In genomic region chr4:77465271-77465670, GRCh38 we compare ENCODE assay signal across 9 cellular contexts.
DNase-seq lines count a peak whose midpoint lies in the region; ATAC-seq, FAIRE-seq and TF ChIP-seq lines count a peak whose summit lies in the region.
"Had no signal": no experiment of that assay in that cellular context is flagged by ENCODE, and none has a peak within 500 bp of the region (broad histone marks: within the 10 kb centered on the region; RNA-seq: fewer than 3 reads in every experiment).

No MANE protein-coding gene starts in this region.

- no peaks in the 10 kb centered on the region for H4K20me1 ChIP-seq in Karpas-422 (ENCODE audit: insufficient read depth, low read depth, low read length)

- H3K4me3 ChIP-seq in Peyer's patch, result no peak overlapping the region
- no peak overlapping the region for H3K4me3 ChIP-seq in iPS DF 6.9 (ENCODE audit: low read length)
- no peak overlapping the region for H3K4me3 ChIP-seq in testis
- no peak overlapping the region for H3K4me3 ChIP-seq in Karpas-422 (ENCODE audit: low read length)
- H3K4me3 ChIP-seq: SK-N-MC had no signal

- H2AFZ ChIP-seq in Karpas-422 (ENCODE audit: low read length), result no peak overlapping the region

- peaks cover 3 to 17% of the 10 kb centered on the region in 2 donors for H3K9me3 Mint-ChIP-seq in activated naive CD4-positive, alpha-beta T cell treated with anti-CD3 and anti-CD28 coated beads, Interleukin-2, amount 50 U/mL, for 72 hours

- H3K36me3 Mint-ChIP-seq in activated naive CD4-positive, alpha-beta T cell treated with anti-CD3 and anti-CD28 coated beads, Interleukin-2, amount 50 U/mL, for 72 hours, result peaks cover 8 to 30% of the 10 kb centered on the region in 2 donors

- no peaks in the 10 kb centered on the region for H3K36me3 ChIP-seq in Peyer's patch
- no peaks in the 10 kb centered on the region for H3K36me3 ChIP-seq in iPS DF 6.9 (ENCODE audit: control insufficient read depth, insufficient read depth, low read length)
- H3K36me3 ChIP-seq in testis (ENCODE audit: low read depth, missing control alignments), result no peaks in the 10 kb centered on the region
- H3K36me3 ChIP-seq in Karpas-422 (ENCODE audit: insufficient read depth, low read length), result no peaks in the 10 kb centered on the region

- H3K27ac ChIP-seq in Peyer's patch (no peak overlapping the region), iPS DF 6.9 (ENCODE audit: low read length) (no peak overlapping the region), testis (no peak overlapping the region), Karpas-422 (ENCODE audit: low read length) (no peak overlapping the region)
- H3K27ac ChIP-seq: SK-N-MC had no signal

- no peaks in the 10 kb centered on the region for H3K79me2 ChIP-seq in Karpas-422 (ENCODE audit: low read length)

- no CpG with 5 or more reads among the region's 2 CpGs for WGBS in iPS DF 6.9 (ENCODE audit: insufficient coverage, insufficient read length)
- WGBS in testis, 2 donors, result 91 to 94% methylated on average over 2 of the region's 2 CpGs

- DNase-seq in activated naive CD4-positive, alpha-beta T cell treated with anti-CD3 and anti-CD28 coated beads, Interleukin-2, amount 50 U/mL, for 72 hours (ENCODE audit: low spot score in 2 of 2), result peak in 1 of 2 donors; percentile 48
- no peak for DNase-seq in activated naive CD4-positive, alpha-beta T cell (lab: John Stamatoyannopoulos, UW)
- DNase-seq in Peyer's patch (peak in 2 of 3 donors; percentile 51 to 58), iPS DF 6.9 (ENCODE audit: low read depth, low spot score) (peak; percentile 29), testis (peak; percentile 66), NOMO-1 treated with DMSO at 0.1 percent for 48 hours (lab: John Stamatoyannopoulos, UW; ENCODE audit: unreplicated experiment) (no peak), urothelium cell line (ENCODE audit: low spot score) (no peak), Karpas-422 (no peak)

- H3K9ac ChIP-seq in Karpas-422 (ENCODE audit: low read length), result no peak overlapping the region

- H3K9me3 ChIP-seq in Peyer's patch (peaks cover 0 to 4% (median 0%) of the 10 kb centered on the region in 4 donors), iPS DF 6.9 (ENCODE audit: control insufficient read depth, insufficient read depth, low read length) (peaks cover 3% of the 10 kb centered on the region; the same call in 1 of the 2 replicates), testis (no peaks in the 10 kb centered on the region), Karpas-422 (ENCODE audit: low read length) (no peaks in the 10 kb centered on the region)

- peak overlapping the region in 1 of 2 donors; percentile 40 for H3K27ac Mint-ChIP-seq in activated naive CD4-positive, alpha-beta T cell treated with anti-CD3 and anti-CD28 coated beads, Interleukin-2, amount 50 U/mL, for 72 hours

- no peak for FAIRE-seq in urothelium cell line (lab: Jason Lieb, UNC)

- intact Hi-C loops in testis (cut with DNase I; ENCODE audit: low total_unique reads), result no loop called here

- TF ChIP-seq POLR2A in Peyer's patch (IDR thresholded peaks at IDR 0.05) (no peak), testis (IDR thresholded peaks at IDR 0.05) (no peak)

- H3K9me2 ChIP-seq in Karpas-422 (replicated peaks; ENCODE audit: insufficient read depth, low read length), result no peaks in the 10 kb centered on the region

- no peaks in the 10 kb centered on the region for H3K27me3 ChIP-seq in Peyer's patch
- no peaks in the 10 kb centered on the region for H3K27me3 ChIP-seq in iPS DF 6.9 (ENCODE audit: control insufficient read depth, insufficient read depth, low read length)
- no peaks in the 10 kb centered on the region for H3K27me3 ChIP-seq in testis
- H3K27me3 ChIP-seq in Karpas-422 (ENCODE audit: low read length), result no peaks in the 10 kb centered on the region

- peak; percentile 56 to 72 for ATAC-seq in activated naive CD4-positive, alpha-beta T cell treated with anti-CD3 and anti-CD28 coated beads, Interleukin-2, amount 50 U/mL, for 72 hours

- H3K4me1 ChIP-seq in Peyer's patch (no peaks in the 10 kb centered on the region), iPS DF 6.9 (ENCODE audit: control insufficient read depth, insufficient read depth, low read length) (no peaks in the 10 kb centered on the region), testis (no peaks in the 10 kb centered on the region), Karpas-422 (ENCODE audit: low read length) (no peaks in the 10 kb centered on the region)

- TF ChIP-seq CTCF in Peyer's patch (IDR thresholded peaks at IDR 0.05) (peak in 4 of 6 experiments; percentile 31 to 66 (median 56)), testis (IDR thresholded peaks at IDR 0.05) (peak; percentile 8 to 33 (median 30))

- no peak overlapping the region for H3K4me2 ChIP-seq in Karpas-422 (ENCODE audit: low read depth, low read length, poor library complexity, severe bottlenecking)

Comparison
In these comparisons a context has a peak if more than half of its experiments do, and no peak if none do; other contexts are left out.
1. DNase-seq: peak in Peyer's patch (2 of 3), iPS DF 6.9 (single experiment) and testis (single experiment); none in activated naive CD4-positive, alpha-beta T cell (0 of 4), NOMO-1 treated with DMSO at 0.1 percent for 48 hours (single experiment), urothelium cell line (single experiment) and Karpas-422 (single experiment).